In the genomic region with DNA sequence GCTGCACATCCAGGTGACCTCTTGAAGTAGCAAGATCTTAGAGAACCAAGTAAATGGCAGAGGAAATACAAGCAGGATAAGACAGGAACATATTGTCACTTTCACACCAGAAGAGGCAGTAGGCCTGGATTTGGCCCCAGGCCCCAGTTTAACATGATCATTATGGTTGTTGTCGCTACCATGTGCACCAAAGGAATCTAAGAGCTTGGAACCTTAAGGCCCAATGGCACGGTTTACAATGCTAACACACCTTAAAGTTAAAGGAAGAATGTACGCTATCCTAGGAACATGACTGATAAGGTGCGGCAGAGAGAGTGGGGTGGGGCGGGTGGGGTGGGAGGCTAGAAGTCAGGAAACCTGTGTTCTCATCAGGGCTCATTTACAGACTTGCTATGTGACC, we compare ENCODE assay signal across 20 cellular contexts.
DNase-seq lines count a peak whose midpoint lies in the region; FAIRE-seq and TF ChIP-seq lines count a peak whose summit lies in the region.
"Had no signal": no experiment of that assay in that cellular context is flagged by ENCODE, and none has a peak within 500 bp of the region (broad histone marks: within the 10 kb centered on the region; RNA-seq: fewer than 3 reads in every experiment).

No MANE protein-coding gene starts in this region.

- H3K9me3 Mint-ChIP-seq in Caco-2 (ENCODE audit: unreplicated experiment) = no peaks in the 10 kb centered on the region
- H3K9me3 Mint-ChIP-seq: effector memory CD8-positive, alpha-beta T cell had no signal

- POLR2A ChIA-PET in Caco-2 (lab: Charles Lee) = no interaction called here
- POLR2A ChIA-PET in PC-9 (lab: Charles Lee; ENCODE audit: unreplicated experiment) = interaction anchor here (0.5 kb wide), 1 partner anchor 79 kb away, joined by 3 read pairs; no protein-coding TSS in a partner anchor

- peak overlapping the region; percentile 55 for H3K4me2 ChIP-seq in PC-9
- H3K4me2 ChIP-seq in keratinocyte (ENCODE audit: control insufficient read depth, extremely low read depth, insufficient read depth, low read depth, low read length) = peak overlapping the region; percentile 59
- peak overlapping the region; percentile 24 for H3K4me2 ChIP-seq in skeletal muscle satellite cell (ENCODE audit: low read length)

- peaks cover 34% of the 10 kb centered on the region for H3F3A ChIP-seq in PC-9 (ENCODE audit: insufficient read depth, low read depth)

- CTCF ChIA-PET in Caco-2 (lab: Charles Lee) = interaction anchor here (1.0 kb wide), 1 partner anchor 229 kb away, joined by 5 read pairs; no protein-coding TSS in a partner anchor
- CTCF ChIA-PET in PC-9 (lab: Charles Lee) = interaction anchor here (1.2 to 2.6 kb wide), 3 partner anchors 216 to 259 kb away, joined by 4 to 14 read pairs (median 10); no protein-coding TSS in a partner anchor

- peak overlapping the region; percentile 72 for H3K27ac Mint-ChIP-seq in Caco-2 (ENCODE audit: unreplicated experiment)
- H3K27ac Mint-ChIP-seq: effector memory CD8-positive, alpha-beta T cell had no signal

- FAIRE-seq in keratinocyte (lab: Jason Lieb, UNC) = no peak

- H3K4me3 ChIP-seq in Caco-2 (ENCODE audit: low read depth, low read length) (no peak overlapping the region), PC-9 (no peak overlapping the region), keratinocyte (ENCODE audit: control insufficient read depth in 2 of 3, extremely low read depth in 1 of 3, insufficient read depth in 2 of 3, low read depth in 1 of 3, low read length in 3 of 3) (no peak overlapping the region), skeletal muscle satellite cell (ENCODE audit: low read length) (peak overlapping the region; percentile 6)
- H3K4me3 ChIP-seq: suprapubic skin had no signal

- BruUV-seq in Caco-2 (replicated peaks; lab: Mats Ljungman, UMichigan) (no TSS peak), PC-9 (replicated peaks; lab: Mats Ljungman, UMichigan) (no TSS peak)

- no peaks in the 10 kb centered on the region for H3K27me3 Mint-ChIP-seq in Caco-2 (ENCODE audit: insufficient read depth, unreplicated experiment)
- H3K27me3 Mint-ChIP-seq: effector memory CD8-positive, alpha-beta T cell had no signal

- no peaks in the 10 kb centered on the region for H3K36me3 ChIP-seq in Caco-2 (ENCODE audit: control insufficient read depth, insufficient read depth, low read length)
- H3K36me3 ChIP-seq in PC-9 (ENCODE audit: low read depth) = 0 out of 2 replicates have a peak, but pooled peaks cover 8% of the 10 kb centered on the region
- no peaks in the 10 kb centered on the region for H3K36me3 ChIP-seq in keratinocyte (ENCODE audit: control insufficient read depth in 2 of 2, extremely low read depth in 1 of 2, insufficient read depth in 2 of 2, low read length in 2 of 2)
- no peaks in the 10 kb centered on the region for H3K36me3 ChIP-seq in skeletal muscle satellite cell (ENCODE audit: insufficient read depth, low read length)
- H3K36me3 ChIP-seq: suprapubic skin had no signal

- DNase-seq in Caco-2 = peak; percentile 24 to 63
- peak in 1 of 2 experiments; percentile 30 for DNase-seq in PC-9
- DNase-seq in keratinocyte (ENCODE audit: low read depth, low spot score) = no peak
- no peak for DNase-seq in activated effector memory CD4-positive, alpha-beta T cell treated with anti-CD3 and anti-CD28 coated beads, Interleukin-2, amount 50 U/mL, for 16 hours
- DNase-seq in NK-92 (lab: John Stamatoyannopoulos, UW; ENCODE audit: unreplicated experiment) = no peak
- no peak for DNase-seq in activated CD4-positive, alpha-beta T cell treated with anti-CD3 and anti-CD28 coated beads, Interleukin-2, amount 50 U/mL, for 1 hour
- DNase-seq: activated naive CD4-positive, alpha-beta T cell; AML-193; amniotic stem cell; cerebellar nuclear complex; COR-L47; effector memory CD8-positive, alpha-beta T cell; H7; head of caudate nucleus; NCI-H1092 treated with DMSO at 0.1 percent for 48 hours; NCI-H2081; NCI-H446 treated with DMSO at 0.1 percent for 48 hours; T-helper 1 cell had no signal

- no peaks in the 10 kb centered on the region for H4K20me1 ChIP-seq in PC-9 (ENCODE audit: insufficient read depth)
- H4K20me1 ChIP-seq in keratinocyte (ENCODE audit: control insufficient read depth, extremely low read depth, insufficient read depth, low read length) = no peaks in the 10 kb centered on the region

- H3K9ac ChIP-seq in keratinocyte (ENCODE audit: control insufficient read depth, extremely low read depth, insufficient read depth, low read length) (no peak overlapping the region), skeletal muscle satellite cell (ENCODE audit: low read depth, low read length) (peak overlapping the region; percentile 25)

- peaks cover 28% of the 10 kb centered on the region for H3K36me3 Mint-ChIP-seq in Caco-2 (ENCODE audit: insufficient read depth, unreplicated experiment)

- no peaks in the 10 kb centered on the region for H3K9me1 ChIP-seq in keratinocyte (ENCODE audit: control insufficient read depth, extremely low read depth, insufficient read depth, low read length)

- H3K27me3 ChIP-seq in Caco-2 (replicated peaks; ENCODE audit: control insufficient read depth, insufficient read depth, low read length) = no peaks in the 10 kb centered on the region
- H3K27me3 ChIP-seq in PC-9 (ENCODE audit: insufficient read depth, low read depth) = no peaks in the 10 kb centered on the region
- no peaks in the 10 kb centered on the region for H3K27me3 ChIP-seq in keratinocyte (ENCODE audit: control insufficient read depth, extremely low read depth, insufficient read depth, low read length)
- no peaks in the 10 kb centered on the region for H3K27me3 ChIP-seq in skeletal muscle satellite cell (ENCODE audit: control insufficient read depth, insufficient read depth, low read length)
- H3K27me3 ChIP-seq: suprapubic skin had no signal

- TF ChIP-seq CTCF in Caco-2 (IDR thresholded peaks at IDR 0.05; ENCODE audit: insufficient read depth in 1 of 2, low read depth in 1 of 2, low read length in 1 of 2, severe bottlenecking in 1 of 2, unreplicated experiment in 1 of 2) = no peak
- no peak for TF ChIP-seq CTCF in PC-9 (conservative IDR thresholded peaks at IDR 0.05)
- TF ChIP-seq CTCF in keratinocyte (optimal IDR thresholded peaks at IDR 0.05 in 1 of 3, IDR thresholded peaks at IDR 0.05 in 1 of 3, conservative IDR thresholded peaks at IDR 0.05 in 1 of 3; ENCODE audit: extremely low read depth in 1 of 3, insufficient read depth in 2 of 3, low read length in 3 of 3) = no peak

- dilution Hi-C loops in keratinocyte (cut with MboI; ENCODE audit: extremely low pct_ligation_motif_present, low sequenced_read_pairs) = no loop called here

- H3K79me2 ChIP-seq in PC-9 (ENCODE audit: low read depth) (peaks cover 49% of the 10 kb centered on the region), keratinocyte (ENCODE audit: control insufficient read depth, insufficient read depth, low read length) (no peaks in the 10 kb centered on the region)

- no peak overlapping the region for H2AFZ ChIP-seq in PC-9
- no peak overlapping the region for H2AFZ ChIP-seq in keratinocyte (ENCODE audit: control insufficient read depth, low read length)

- peak overlapping the region; percentile 97 for H3K27ac ChIP-seq in PC-9
- H3K27ac ChIP-seq in keratinocyte (ENCODE audit: control insufficient read depth, insufficient read depth, low read length) = peak overlapping the region; percentile 34
- H3K27ac ChIP-seq: suprapubic skin had no signal

- H3K4me1 ChIP-seq in Caco-2 (peaks cover 59% of the 10 kb centered on the region), PC-9 (replicated peaks; ENCODE audit: insufficient read depth) (peaks cover 63% of the 10 kb centered on the region), keratinocyte (ENCODE audit: control insufficient read depth, extremely low read depth, insufficient read depth, low read length) (peaks cover 22% of the 10 kb centered on the region), skeletal muscle satellite cell (ENCODE audit: control insufficient read depth, insufficient read depth, low read length) (peaks cover 44% of the 10 kb centered on the region)

- H3K9me3 ChIP-seq in Caco-2 (no peaks in the 10 kb centered on the region), PC-9 (ENCODE audit: insufficient read depth, low read depth) (no peaks in the 10 kb centered on the region), keratinocyte (ENCODE audit: control insufficient read depth, low read depth, low read length) (no peaks in the 10 kb centered on the region), skeletal muscle satellite cell (replicated peaks; ENCODE audit: low read length) (no peaks in the 10 kb centered on the region)
- H3K9me3 ChIP-seq: suprapubic skin had no signal

- H3K4me3 Mint-ChIP-seq in Caco-2 (ENCODE audit: unreplicated experiment) = peak overlapping the region; percentile 45
- H3K4me3 Mint-ChIP-seq: effector memory CD8-positive, alpha-beta T cell had no signal

- intact Hi-C loops in Caco-2 (cut with micrococcal nuclease; ENCODE audit: unreplicated experiment) = loop anchor here (2.0 to 5.0 kb wide), 4 partner anchors 147 to 321 kb away; a partner anchor contains a TSS
- intact Hi-C loops in PC-9 (cut with micrococcal nuclease; ENCODE audit: unreplicated experiment) = loop anchor here (2.0 to 5.0 kb wide), 4 partner anchors 47 to 304 kb away; no protein-coding TSS in a partner anchor

- no peaks in the 10 kb centered on the region for H3K9me2 ChIP-seq in PC-9 (ENCODE audit: insufficient read depth)

- peaks cover 51% of the 10 kb centered on the region for H3K4me1 Mint-ChIP-seq in Caco-2 (ENCODE audit: low read depth, unreplicated experiment)

Comparison
In these comparisons a context has a peak if more than half of its experiments do, and no peak if none do; other contexts are left out.
1. DNase-seq: peak in Caco-2 (2 of 2); none in keratinocyte (single experiment), activated effector memory CD4-positive, alpha-beta T cell treated with anti-CD3 and anti-CD28 coated beads, Interleukin-2, amount 50 U/mL, for 16 hours (single experiment), NK-92 (single experiment) and activated CD4-positive, alpha-beta T cell treated with anti-CD3 and anti-CD28 coated beads, Interleukin-2, amount 50 U/mL, for 1 hour (single experiment).
2. Peak in every context shown above with its lines, with median percentiles within 50 percentile points of each other: H3K4me2 ChIP-seq.